In the genomic region with DNA sequence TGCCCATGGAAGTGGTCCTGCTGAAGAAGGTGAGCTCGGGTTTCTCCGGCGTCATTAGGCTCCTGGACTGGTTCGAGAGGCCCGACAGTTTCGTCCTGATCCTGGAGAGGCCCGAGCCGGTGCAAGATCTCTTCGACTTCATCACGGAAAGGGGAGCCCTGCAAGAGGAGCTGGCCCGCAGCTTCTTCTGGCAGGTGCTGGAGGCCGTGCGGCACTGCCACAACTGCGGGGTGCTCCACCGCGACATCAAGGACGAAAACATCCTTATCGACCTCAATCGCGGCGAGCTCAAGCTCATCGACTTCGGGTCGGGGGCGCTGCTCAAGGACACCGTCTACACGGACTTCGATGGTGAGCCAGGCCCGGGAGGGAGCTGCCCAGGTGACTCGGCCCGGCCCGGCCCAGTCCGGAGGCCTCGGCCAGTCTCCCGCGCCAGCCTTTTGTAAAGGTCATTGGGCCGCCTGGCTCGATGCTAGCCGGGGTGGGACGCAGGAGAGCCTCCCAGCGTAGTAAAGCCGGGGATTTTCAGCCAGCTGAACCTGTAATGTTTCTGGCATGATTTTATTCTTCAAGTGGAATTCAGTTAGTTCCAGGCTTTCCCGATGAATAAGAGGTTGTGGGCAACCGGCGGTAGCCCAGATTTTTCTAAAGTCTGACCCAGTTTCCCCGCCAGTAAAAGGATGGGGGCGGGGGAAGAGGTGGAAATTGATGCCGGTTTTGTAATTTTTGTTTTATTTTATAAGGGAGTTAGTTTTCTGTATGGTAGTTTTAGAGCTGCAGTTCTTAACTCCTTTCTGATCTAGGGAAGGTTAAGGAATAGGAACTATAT, we compare ENCODE assay signal across 1 cellular context.
TF ChIP-seq lines count a peak whose summit lies in the region.

No MANE protein-coding gene starts in this region.

TF ChIP-seq in K562, 482 proteins besides CTCF, POLR2A, EP300 and RAD21 (continued from another document and continues in another):
- TF ChIP-seq STAT6 (CRISPR knock-in tag; IDR thresholded peaks at IDR 0.05) = no peak
- no peak for TF ChIP-seq ZNF12 (CRISPR knock-in tag; IDR thresholded peaks at IDR 0.05)
- TF ChIP-seq, protein P1, sequence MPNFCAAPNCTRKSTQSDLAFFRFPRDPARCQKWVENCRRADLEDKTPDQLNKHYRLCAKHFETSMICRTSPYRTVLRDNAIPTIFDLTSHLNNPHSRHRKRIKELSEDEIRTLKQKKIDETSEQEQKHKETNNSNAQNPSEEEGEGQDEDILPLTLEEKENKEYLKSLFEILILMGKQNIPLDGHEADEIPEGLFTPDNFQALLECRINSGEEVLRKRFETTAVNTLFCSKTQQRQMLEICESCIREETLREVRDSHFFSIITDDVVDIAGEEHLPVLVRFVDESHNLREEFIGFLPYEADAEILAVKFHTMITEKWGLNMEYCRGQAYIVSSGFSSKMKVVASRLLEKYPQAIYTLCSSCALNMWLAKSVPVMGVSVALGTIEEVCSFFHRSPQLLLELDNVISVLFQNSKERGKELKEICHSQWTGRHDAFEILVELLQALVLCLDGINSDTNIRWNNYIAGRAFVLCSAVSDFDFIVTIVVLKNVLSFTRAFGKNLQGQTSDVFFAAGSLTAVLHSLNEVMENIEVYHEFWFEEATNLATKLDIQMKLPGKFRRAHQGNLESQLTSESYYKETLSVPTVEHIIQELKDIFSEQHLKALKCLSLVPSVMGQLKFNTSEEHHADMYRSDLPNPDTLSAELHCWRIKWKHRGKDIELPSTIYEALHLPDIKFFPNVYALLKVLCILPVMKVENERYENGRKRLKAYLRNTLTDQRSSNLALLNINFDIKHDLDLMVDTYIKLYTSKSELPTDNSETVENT (CRISPR knock-in tag; IDR thresholded peaks at IDR 0.05) = no peak
- no peak for TF ChIP-seq KAT7 (CRISPR knock-in tag; IDR thresholded peaks at IDR 0.05; ENCODE audit: borderline replicate concordance)
- peak in 1 of 2 experiments; percentile 81; a peak in 2 of 4 replicates for TF ChIP-seq UBTF (IDR thresholded peaks at IDR 0.05; ENCODE audit: borderline replicate concordance in 1 of 2, low read depth in 2 of 2, low read length in 2 of 2)
- TF ChIP-seq STAT5B (CRISPR knock-in tag; IDR thresholded peaks at IDR 0.05) = no peak
- no peak for TF ChIP-seq IFI16 (CRISPR knock-in tag; IDR thresholded peaks at IDR 0.05)
- no peak for TF ChIP-seq ZNF511 (CRISPR knock-in tag; IDR thresholded peaks at IDR 0.05)
- TF ChIP-seq ZNF184 (CRISPR knock-in tag; IDR thresholded peaks at IDR 0.05) = no peak
- TF ChIP-seq MTA3 (IDR thresholded peaks at IDR 0.05; ENCODE audit: borderline replicate concordance) = peak; percentile 63; the same call in 1 of the 2 replicates
- TF ChIP-seq THRAP3 (IDR thresholded peaks at IDR 0.05; ENCODE audit: borderline replicate concordance) = peak; percentile 91
- no peak for TF ChIP-seq ATF1 (CRISPR knock-in tag; IDR thresholded peaks at IDR 0.05)
- TF ChIP-seq ATF1 (tag; IDR thresholded peaks at IDR 0.05) = no peak
- peak; percentile 31; the same call in 1 of the 2 replicates for TF ChIP-seq CREB5 (CRISPR knock-in tag; IDR thresholded peaks at IDR 0.05)
- TF ChIP-seq THAP7 (CRISPR knock-in tag; IDR thresholded peaks at IDR 0.05) = no peak
- TF ChIP-seq SOX6 (IDR thresholded peaks at IDR 0.05) = no peak
- no peak for TF ChIP-seq FOXJ2 (tag; IDR thresholded peaks at IDR 0.05)
- TF ChIP-seq PHF21A (IDR thresholded peaks at IDR 0.05; ENCODE audit: borderline replicate concordance, low read depth) = no peak
- no peak for TF ChIP-seq NCOA6 (IDR thresholded peaks at IDR 0.05)
- TF ChIP-seq XRCC5 (IDR thresholded peaks at IDR 0.05; ENCODE audit: low read depth, low read length) = no peak
- no peak for TF ChIP-seq ZNF76 (CRISPR knock-in tag; IDR thresholded peaks at IDR 0.05; ENCODE audit: borderline replicate concordance)
- TF ChIP-seq, protein P2, sequence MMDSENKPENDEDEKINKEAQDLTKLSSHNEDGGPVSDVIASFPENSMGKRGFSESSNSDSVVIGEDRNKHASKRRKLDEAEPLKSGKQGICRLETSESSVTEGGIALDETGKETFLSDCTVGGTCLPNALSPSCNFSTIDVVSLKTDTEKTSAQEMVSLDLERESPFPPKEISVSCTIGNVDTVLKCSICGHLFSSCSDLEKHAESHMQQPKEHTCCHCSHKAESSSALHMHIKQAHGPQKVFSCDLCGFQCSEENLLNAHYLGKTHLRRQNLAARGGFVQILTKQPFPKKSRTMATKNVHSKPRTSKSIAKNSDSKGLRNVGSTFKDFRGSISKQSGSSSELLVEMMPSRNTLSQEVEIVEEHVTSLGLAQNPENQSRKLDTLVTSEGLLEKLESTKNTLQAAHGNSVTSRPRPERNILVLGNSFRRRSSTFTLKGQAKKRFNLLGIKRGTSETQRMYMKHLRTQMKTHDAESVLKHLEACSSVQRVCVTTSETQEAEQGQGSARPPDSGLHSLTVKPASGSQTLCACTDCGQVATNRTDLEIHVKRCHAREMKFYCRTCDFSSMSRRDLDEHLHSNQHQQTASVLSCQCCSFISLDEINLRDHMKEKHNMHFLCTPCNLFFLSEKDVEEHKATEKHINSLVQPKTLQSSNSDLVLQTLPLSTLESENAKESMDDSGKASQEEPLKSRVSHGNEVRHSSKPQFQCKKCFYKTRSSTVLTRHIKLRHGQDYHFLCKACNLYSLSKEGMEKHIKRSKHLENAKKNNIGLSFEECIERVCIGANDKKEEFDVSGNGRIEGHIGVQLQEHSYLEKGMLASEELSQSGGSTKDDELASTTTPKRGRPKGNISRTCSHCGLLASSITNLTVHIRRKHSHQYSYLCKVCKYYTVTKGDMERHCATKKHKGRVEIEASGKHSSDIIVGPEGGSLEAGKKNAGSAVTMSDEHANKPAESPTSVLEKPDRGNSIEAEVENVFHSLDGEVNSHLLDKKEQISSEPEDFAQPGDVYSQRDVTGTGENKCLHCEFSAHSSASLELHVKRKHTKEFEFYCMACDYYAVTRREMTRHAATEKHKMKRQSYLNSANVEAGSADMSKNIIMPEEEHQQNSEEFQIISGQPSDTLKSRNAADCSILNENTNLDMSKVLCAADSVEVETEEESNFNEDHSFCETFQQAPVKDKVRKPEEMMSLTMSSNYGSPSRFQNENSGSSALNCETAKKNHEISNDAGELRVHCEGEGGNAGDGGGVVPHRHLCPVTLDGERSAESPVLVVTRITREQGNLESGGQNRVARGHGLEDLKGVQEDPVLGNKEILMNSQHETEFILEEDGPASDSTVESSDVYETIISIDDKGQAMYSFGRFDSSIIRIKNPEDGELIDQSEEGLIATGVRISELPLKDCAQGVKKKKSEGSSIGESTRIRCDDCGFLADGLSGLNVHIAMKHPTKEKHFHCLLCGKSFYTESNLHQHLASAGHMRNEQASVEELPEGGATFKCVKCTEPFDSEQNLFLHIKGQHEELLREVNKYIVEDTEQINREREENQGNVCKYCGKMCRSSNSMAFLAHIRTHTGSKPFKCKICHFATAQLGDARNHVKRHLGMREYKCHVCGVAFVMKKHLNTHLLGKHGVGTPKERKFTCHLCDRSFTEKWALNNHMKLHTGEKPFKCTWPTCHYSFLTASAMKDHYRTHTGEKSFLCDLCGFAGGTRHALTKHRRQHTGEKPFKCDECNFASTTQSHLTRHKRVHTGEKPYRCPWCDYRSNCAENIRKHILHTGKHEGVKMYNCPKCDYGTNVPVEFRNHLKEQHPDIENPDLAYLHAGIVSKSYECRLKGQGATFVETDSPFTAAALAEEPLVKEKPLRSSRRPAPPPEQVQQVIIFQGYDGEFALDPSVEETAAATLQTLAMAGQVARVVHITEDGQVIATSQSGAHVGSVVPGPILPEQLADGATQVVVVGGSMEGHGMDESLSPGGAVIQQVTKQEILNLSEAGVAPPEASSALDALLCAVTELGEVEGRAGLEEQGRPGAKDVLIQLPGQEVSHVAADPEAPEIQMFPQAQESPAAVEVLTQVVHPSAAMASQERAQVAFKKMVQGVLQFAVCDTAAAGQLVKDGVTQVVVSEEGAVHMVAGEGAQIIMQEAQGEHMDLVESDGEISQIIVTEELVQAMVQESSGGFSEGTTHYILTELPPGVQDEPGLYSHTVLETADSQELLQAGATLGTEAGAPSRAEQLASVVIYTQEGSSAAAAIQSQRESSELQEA (IDR thresholded peaks at IDR 0.05; ENCODE audit: low read depth) = 0 out of 2 replicates have a peak, but pooled peaks have one; percentile 42
- no peak; the same call in 1 of the 2 replicates for TF ChIP-seq ETS1 (conservative IDR thresholded peaks at IDR 0.05; ENCODE audit: control insufficient read depth, low read depth, low read length)
- no peak for TF ChIP-seq DNMT1 (IDR thresholded peaks at IDR 0.05)
- TF ChIP-seq TAF7 (tag; IDR thresholded peaks at IDR 0.05) = no peak
- TF ChIP-seq GATAD2B (IDR thresholded peaks at IDR 0.05; ENCODE audit: borderline replicate concordance) = no peak
- TF ChIP-seq, protein P3, sequence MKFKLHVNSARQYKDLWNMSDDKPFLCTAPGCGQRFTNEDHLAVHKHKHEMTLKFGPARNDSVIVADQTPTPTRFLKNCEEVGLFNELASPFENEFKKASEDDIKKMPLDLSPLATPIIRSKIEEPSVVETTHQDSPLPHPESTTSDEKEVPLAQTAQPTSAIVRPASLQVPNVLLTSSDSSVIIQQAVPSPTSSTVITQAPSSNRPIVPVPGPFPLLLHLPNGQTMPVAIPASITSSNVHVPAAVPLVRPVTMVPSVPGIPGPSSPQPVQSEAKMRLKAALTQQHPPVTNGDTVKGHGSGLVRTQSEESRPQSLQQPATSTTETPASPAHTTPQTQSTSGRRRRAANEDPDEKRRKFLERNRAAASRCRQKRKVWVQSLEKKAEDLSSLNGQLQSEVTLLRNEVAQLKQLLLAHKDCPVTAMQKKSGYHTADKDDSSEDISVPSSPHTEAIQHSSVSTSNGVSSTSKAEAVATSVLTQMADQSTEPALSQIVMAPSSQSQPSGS (CRISPR knock-in tag; IDR thresholded peaks at IDR 0.05) = no peak
- no peak for TF ChIP-seq ZNF551 (CRISPR knock-in tag; IDR thresholded peaks at IDR 0.05)
- no peak for TF ChIP-seq ZNF696 (CRISPR knock-in tag; conservative IDR thresholded peaks at IDR 0.05)
- no peak for TF ChIP-seq HNRNPH1 (optimal IDR thresholded peaks at IDR 0.05; ENCODE audit: low read depth, low read length)
- TF ChIP-seq ZNF354B (CRISPR knock-in tag; IDR thresholded peaks at IDR 0.05) = no peak
- no peak for TF ChIP-seq MEF2D (tag; conservative IDR thresholded peaks at IDR 0.05; ENCODE audit: low read depth)
